22 cellular contexts compared by ENCODE assay signal in the genomic region with DNA sequence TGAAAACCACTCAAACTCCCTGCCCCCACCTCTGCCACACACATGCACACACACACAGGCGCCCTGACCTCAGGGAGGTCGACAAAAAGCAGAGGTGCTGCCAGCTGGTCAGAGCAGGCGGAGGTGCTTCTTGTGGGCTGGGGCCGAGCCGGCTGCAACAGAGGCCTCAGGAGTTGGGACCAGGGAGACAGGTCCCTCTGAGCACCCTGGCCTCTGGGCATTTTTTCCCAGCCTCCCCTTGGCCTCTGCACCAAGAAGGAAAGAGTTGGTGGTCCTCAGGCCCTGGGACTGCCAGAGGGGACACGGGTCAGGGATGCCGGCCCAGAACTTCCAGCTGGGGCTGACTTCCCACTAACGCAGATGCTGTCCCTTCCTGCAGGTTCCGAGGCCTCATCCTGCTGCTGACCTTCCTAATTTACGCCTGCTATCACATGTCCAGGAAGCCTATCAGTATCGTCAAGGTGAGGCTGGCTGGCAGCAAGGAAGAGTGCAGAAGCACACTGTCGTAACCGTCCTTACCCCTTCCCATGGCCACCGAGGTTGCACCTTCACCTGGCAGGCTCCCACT.
"Had no signal": no experiment of that assay in that cellular context is flagged by ENCODE, and none has a peak within 500 bp of the region (broad histone marks: within the 10 kb centered on the region; RNA-seq: fewer than 3 reads in every experiment).

No MANE protein-coding gene starts in this region.

- H3K36me3 ChIP-seq: gastrocnemius medialis, right lobe of liver, stomach, thyroid gland had no signal

- H3K4me3 Mint-ChIP-seq: activated T-cell treated with anti-CD3 and anti-CD28 coated beads, Interleukin-2, amount 50 U/mL, for 72 hours; central memory CD8-positive, alpha-beta T cell; mesothelial cell of epicardium; stimulated activated effector memory CD8-positive, alpha-beta T cell treated with anti-CD3 and anti-CD28 coated beads, Interleukin-12 subunit alpha, Interleukin-12 subunit beta, amount 100 ng/mL, for 72 hours had no signal

- H3K4me3 ChIP-seq: gastrocnemius medialis, right lobe of liver, skin epidermis, stomach, thyroid gland had no signal

- ATAC-seq: activated naive CD4-positive, alpha-beta T cell treated with anti-CD3 and anti-CD28 coated beads, Interleukin-2, amount 50 U/mL, for 72 hours; activated T-cell treated with anti-CD3 and anti-CD28 coated beads, Interleukin-2, amount 50 U/mL, for 72 hours; gastrocnemius medialis; left cardiac atrium; right lobe of liver; stimulated activated effector memory CD8-positive, alpha-beta T cell treated with anti-CD3 and anti-CD28 coated beads, Interleukin-12 subunit alpha, Interleukin-12 subunit beta, amount 100 ng/mL, for 72 hours had no signal

- H3K36me3 Mint-ChIP-seq: activated naive CD4-positive, alpha-beta T cell treated with anti-CD3 and anti-CD28 coated beads, Interleukin-2, amount 50 U/mL, for 72 hours; mesothelial cell of epicardium; naive B cell; stimulated activated effector memory CD8-positive, alpha-beta T cell treated with anti-CD3 and anti-CD28 coated beads, Interleukin-12 subunit alpha, Interleukin-12 subunit beta, amount 100 ng/mL, for 72 hours had no signal

- H3K9me3 Mint-ChIP-seq: activated naive CD4-positive, alpha-beta T cell treated with anti-CD3 and anti-CD28 coated beads, Interleukin-2, amount 50 U/mL, for 72 hours; activated T-cell treated with anti-CD3 and anti-CD28 coated beads, Interleukin-2, amount 50 U/mL, for 72 hours; central memory CD8-positive, alpha-beta T cell; mesothelial cell of epicardium; naive B cell; stimulated activated effector memory CD8-positive, alpha-beta T cell treated with anti-CD3 and anti-CD28 coated beads, Interleukin-12 subunit alpha, Interleukin-12 subunit beta, amount 100 ng/mL, for 72 hours had no signal

- H3K9me3 ChIP-seq: gastrocnemius medialis, right lobe of liver, stomach, thyroid gland had no signal

- H3K27me3 ChIP-seq: right lobe of liver, thyroid gland had no signal

- H3K4me1 ChIP-seq: thyroid gland had no signal

- DNase-seq: activated CD4-positive, alpha-beta T cell treated with anti-CD3 and anti-CD28 coated beads for 4 hours; activated CD4-positive, alpha-beta T cell treated with anti-CD3 and anti-CD28 coated beads, Interleukin-2, amount 50 U/mL, for 4 hours; activated CD4-positive, CD25-positive, alpha-beta regulatory T cell; activated naive CD4-positive, alpha-beta T cell; activated T-cell treated with anti-CD3 and anti-CD28 coated beads for 4 hours; activated T-cell treated with anti-CD3 and anti-CD28 coated beads, Interleukin-2, amount 50 U/mL, for 72 hours; effector CD4-positive, alpha-beta T cell; glutamatergic neuron; islet precursor cell; left cardiac atrium; naive B cell; right lobe of liver; stimulated activated CD4-positive, alpha-beta T cell treated with anti-CD3 and anti-CD28 coated beads, Interleukin-4, amount 100 ng/mL, for 24 hours; stomach; thyroid gland had no signal

- H3K27ac ChIP-seq: gastrocnemius medialis, right lobe of liver, stomach, thyroid gland had no signal

- H3K27ac Mint-ChIP-seq: activated naive CD4-positive, alpha-beta T cell treated with anti-CD3 and anti-CD28 coated beads, Interleukin-2, amount 50 U/mL, for 72 hours; activated T-cell treated with anti-CD3 and anti-CD28 coated beads, Interleukin-2, amount 50 U/mL, for 72 hours; mesothelial cell of epicardium; naive B cell; progenitor cell of endocrine pancreas; stimulated activated effector memory CD8-positive, alpha-beta T cell treated with anti-CD3 and anti-CD28 coated beads, Interleukin-12 subunit alpha, Interleukin-12 subunit beta, amount 100 ng/mL, for 72 hours had no signal
